13 cellular contexts compared by ENCODE assay signal in genomic region chr4:147891476-147892115, GRCh38.
"Had no signal": no experiment of that assay in that cellular context is flagged by ENCODE, and none has a peak within 500 bp of the region (broad histone marks: within the 10 kb centered on the region; RNA-seq: fewer than 3 reads in every experiment).

No MANE protein-coding gene starts in this region.

- ATAC-seq: activated CD8-positive, alpha-beta memory T cell treated with anti-CD3 and anti-CD28 coated beads, Interleukin-2, amount 10 ng/mL, durations not matched to agents 7 days and 5 days; activated T-cell treated with anti-CD3 and anti-CD28 coated beads, Interleukin-2, amount 50 U/mL, for 4 hours; esophagus mucosa had no signal

- DNase-seq: activated CD4-positive, alpha-beta T cell treated with anti-CD3 and anti-CD28 coated beads for 1 hour; activated CD4-positive, alpha-beta T cell treated with anti-CD3 and anti-CD28 coated beads, Interleukin-2, amount 50 U/mL, for 48 hours; activated CD8-positive, alpha-beta memory T cell treated with anti-CD3 and anti-CD28 coated beads, Interleukin-2, amount 10 ng/mL, durations not matched to agents 7 days and 5 days; activated gamma-delta T cell; activated T-cell treated with anti-CD3 and anti-CD28 coated beads, Interleukin-2, amount 50 U/mL, for 4 hours; foreskin fibroblast; glutamatergic neuron; islet precursor cell; right cardiac atrium; stimulated activated CD4-positive, alpha-beta T cell treated with anti-CD3 and anti-CD28 coated beads, Interleukin-12 subunit alpha, Interleukin-12 subunit beta, amount 100 ng/mL, for 4 hours; stimulated activated naive CD4-positive, alpha-beta T cell treated with Interleukin-2 at 50 U/mL for 16 hours; SW 1271 had no signal
